In the genomic region with DNA sequence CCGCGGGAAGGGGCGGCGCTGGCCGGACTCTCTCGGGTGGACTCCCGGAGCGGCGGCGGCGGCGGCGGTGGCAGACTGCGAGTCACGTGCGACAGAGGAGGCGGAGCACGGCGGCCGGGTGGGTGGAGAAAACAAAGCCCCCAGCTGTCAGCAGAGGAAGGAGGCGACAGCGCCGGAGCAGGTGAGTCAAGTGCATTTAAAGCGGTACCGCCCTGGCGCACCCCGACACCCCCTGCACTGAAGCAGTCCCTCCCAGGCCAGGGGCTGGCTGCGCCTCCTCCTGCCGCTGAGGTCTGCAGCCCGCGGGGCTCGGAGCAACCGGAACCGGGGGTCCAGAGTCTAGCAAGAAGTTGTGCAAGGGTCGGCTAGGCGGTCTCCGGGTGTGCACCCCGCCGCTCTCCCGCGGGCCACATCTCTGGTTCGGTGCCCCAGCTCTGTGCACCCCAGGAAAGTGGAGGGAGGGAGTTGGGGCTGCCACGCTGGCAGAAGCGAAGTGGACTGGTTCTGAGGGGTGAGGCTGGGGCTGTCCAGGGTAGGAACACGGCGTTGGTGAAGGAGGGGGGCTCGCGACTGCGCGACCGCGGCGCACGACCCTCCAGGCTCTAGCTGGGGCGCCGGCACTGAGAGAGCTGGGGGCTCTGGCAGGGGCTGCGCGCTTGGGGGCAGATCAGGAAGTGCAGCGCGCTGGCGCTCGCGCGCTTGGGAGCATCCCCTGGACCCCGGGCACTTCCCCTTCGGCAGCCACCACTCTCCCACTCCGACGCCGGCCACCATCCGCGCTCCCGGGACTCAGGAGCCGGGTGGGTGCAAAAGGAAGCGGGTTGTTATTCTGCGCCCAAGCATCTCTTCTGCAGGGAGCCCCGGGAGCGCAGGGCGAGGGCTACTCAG, we compare ENCODE assay signal across 8 cellular contexts.
DNase-seq lines count a peak whose midpoint lies in the region; ATAC-seq and TF ChIP-seq lines count a peak whose summit lies in the region.

No MANE protein-coding gene starts in this region.

- H3K4me3 ChIP-seq in WERI-Rb-1 (ENCODE audit: low read depth, low read length) = peak overlapping the region; percentile 75
- H3K4me3 ChIP-seq in breast epithelium = peak overlapping the region; percentile 70 to 90 (median 72)

- TF ChIP-seq CTCF in GM13976 (IDR thresholded peaks at IDR 0.05; ENCODE audit: borderline replicate concordance, control extremely low read depth, extremely low read depth, insufficient read depth, missing control alignments) = no peak
- no peak for TF ChIP-seq CTCF in WERI-Rb-1 (IDR thresholded peaks at IDR 0.05; ENCODE audit: low read depth, low read length)
- TF ChIP-seq CTCF in breast epithelium (IDR thresholded peaks at IDR 0.05) = no peak

- intact Hi-C loops in breast epithelium (cut with DNase I; ENCODE audit: low total_unique reads) = no loop called here

- H3K4me1 ChIP-seq in breast epithelium = peaks cover 0 to 3% of the 10 kb centered on the region in 2 donors

- H3K9me3 ChIP-seq in WERI-Rb-1 (ENCODE audit: severe bottlenecking) = no peaks in the 10 kb centered on the region
- peaks cover 0 to 5% of the 10 kb centered on the region in 2 donors for H3K9me3 ChIP-seq in breast epithelium

- H3K36me3 ChIP-seq in WERI-Rb-1 = no peaks in the 10 kb centered on the region
- H3K36me3 ChIP-seq in breast epithelium = no peaks in the 10 kb centered on the region

- DNase-seq in GM13976 (ENCODE audit: low spot score) (peak; percentile 76), NCI-H1694 treated with DMSO at 0.1 percent for 48 hours (lab: John Stamatoyannopoulos, UW) (peak; percentile 19), WERI-Rb-1 (peak; percentile 86), breast epithelium (ENCODE audit: low spot score in 2 of 2) (peak; percentile 44 to 75), islet precursor cell (peak; percentile 90), HPDE6-E6E7 (ENCODE audit: extremely low spot score) (no peak)
- DNase-seq in stimulated activated CD4-positive, alpha-beta T cell treated with anti-CD3 and anti-CD28 coated beads, Interleukin-12 subunit alpha, Interleukin-12 subunit beta, amount 100 ng/mL, for 4 hours = peak; percentile 70

- TF ChIP-seq POLR2A in breast epithelium (IDR thresholded peaks at IDR 0.05) = no peak

- ATAC-seq in HG02884 (IDR thresholded peaks at IDR 0.05; ENCODE audit: unreplicated experiment) = peak; percentile 60

- H3K27ac ChIP-seq in WERI-Rb-1 (no peak overlapping the region), breast epithelium (peak overlapping the region; percentile 80 to 86)

- peaks cover 40% of the 10 kb centered on the region for H3K27me3 ChIP-seq in WERI-Rb-1 (ENCODE audit: insufficient read depth, low read depth, severe bottlenecking)
- H3K27me3 ChIP-seq in breast epithelium = no peaks in the 10 kb centered on the region

- in situ Hi-C loops in GM13976 (cut with MboI; ENCODE audit: low sequenced_read_pairs, unreplicated experiment) = no loop called here
